9 cellular contexts compared by ENCODE assay signal in the genomic region with DNA sequence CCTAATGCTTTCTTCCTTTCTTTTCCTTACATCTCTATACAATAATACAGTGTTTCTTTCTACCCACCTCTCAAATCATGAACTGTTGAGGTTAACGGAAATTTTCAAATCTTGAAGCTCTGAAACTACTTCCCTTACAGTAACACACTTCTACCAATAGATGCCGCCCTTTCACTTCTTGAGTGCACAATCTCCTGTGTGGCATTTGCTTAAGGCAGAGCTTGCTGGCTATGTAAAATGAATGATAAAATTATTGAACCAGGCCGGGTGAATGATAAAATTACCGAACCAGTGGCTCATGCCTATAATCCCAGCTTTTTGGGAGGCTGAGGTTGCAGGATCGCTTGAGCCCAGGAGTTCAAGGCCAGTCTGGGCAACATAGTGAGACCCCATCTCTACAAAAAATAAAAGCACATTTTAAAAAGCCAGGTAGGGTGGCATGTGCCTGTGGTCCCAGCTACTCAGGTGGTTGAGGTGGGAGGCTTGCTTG. TPM values are rescaled to one million over a fixed set of nuclear protein-coding genes. Genes with fewer than 3 reads are reported as not detected.
A peak's percentile ranks its signal among the peaks of the same experiment; 100 is the strongest.
DNase-seq lines count a peak whose midpoint lies in the region; ATAC-seq and TF ChIP-seq lines count a peak whose summit lies in the region.
"Had no signal": no experiment of that assay in that cellular context is flagged by ENCODE, and none has a peak within 500 bp of the region (broad histone marks: within the 10 kb centered on the region; RNA-seq: fewer than 3 reads in every experiment).

No MANE protein-coding gene starts in this region.

- H3K36me3 ChIP-seq in HEK293 (ENCODE audit: control insufficient read depth in 2 of 2, insufficient read depth in 1 of 2, low read length in 2 of 2), result no peaks in the 10 kb centered on the region

- POLR2A ChIA-PET in HEK293 (lab: Yijun Ruan, JAX), result interaction anchor here (1.1 kb wide), 1 partner anchor 50 kb away, joined by 4 read pairs; no protein-coding TSS in a partner anchor
- POLR2A ChIA-PET in activated CD4-positive, alpha-beta memory T cell treated with anti-CD3 and anti-CD28 coated beads, Interleukin-2, amount 10 ng/mL, durations not matched to agents 7 days and 5 days (lab: Charles Lee), result interaction anchor here (0.6 to 1.3 kb wide), 8 partner anchors 9 to 137 kb away, joined by 3 to 8 read pairs (median 4); no protein-coding TSS in a partner anchor

- H3K27ac ChIP-seq in HEK293 (ENCODE audit: extremely low read depth, low read depth, low read length), result no peak overlapping the region

- no peaks in the 10 kb centered on the region for H3K9me3 ChIP-seq in HEK293 (ENCODE audit: control insufficient read depth, insufficient read depth, low read depth, low read length)

- ATAC-seq in omental fat pad (ENCODE audit: low FRiP score) (peak; percentile 78), HG03378 (IDR thresholded peaks at IDR 0.05; ENCODE audit: unreplicated experiment) (no peak)

- H3K9me3 Mint-ChIP-seq in activated CD4-positive, alpha-beta memory T cell treated with anti-CD3 and anti-CD28 coated beads, Interleukin-2, amount 10 ng/mL, durations not matched to agents 7 days and 5 days, result no peaks in the 10 kb centered on the region
- H3K9me3 Mint-ChIP-seq: dendritic cell treated with granulocyte-macrophage colony-stimulating factor and Interleukin-4, amounts not matched to agents 40 ng/mL and 50 ng/mL, for 4 days had no signal

- no peak overlapping the region for H3K4me3 ChIP-seq in HEK293 (ENCODE audit: low read depth, low read length)

- CTCF ChIA-PET in HEK293 (lab: Yijun Ruan, JAX), result interaction anchor here (0.6 to 4.7 kb wide), 40 partner anchors 9 to 745 kb away, joined by 3 to 90 read pairs (median 5); no protein-coding TSS in a partner anchor
- CTCF ChIA-PET in activated CD4-positive, alpha-beta memory T cell treated with anti-CD3 and anti-CD28 coated beads, Interleukin-2, amount 10 ng/mL, durations not matched to agents 7 days and 5 days (lab: Charles Lee), result interaction anchor here (0.6 to 5.3 kb wide), 32 partner anchors 8 to 406 kb away, joined by 3 to 75 read pairs (median 4); no protein-coding TSS in a partner anchor

- DNase-seq in DMS53 (lab: John Stamatoyannopoulos, UW), result peak; percentile 90
- DNase-seq in NCI-H69 (lab: John Stamatoyannopoulos, UW), result peak; percentile 78
- peak; percentile 43 for DNase-seq in activated CD4-positive, alpha-beta memory T cell treated with anti-CD3 and anti-CD28 coated beads, Interleukin-2, amount 10 ng/mL, durations not matched to agents 7 days and 5 days
- peak; percentile 86 for DNase-seq in fibroblast of the conjunctiva (ENCODE audit: low read depth)
- no peak for DNase-seq in omental fat pad (ENCODE audit: low spot score)
- DNase-seq in NK-92 (lab: John Stamatoyannopoulos, UW; ENCODE audit: unreplicated experiment), result no peak

- no peak overlapping the region for H3K4me3 Mint-ChIP-seq in activated CD4-positive, alpha-beta memory T cell treated with anti-CD3 and anti-CD28 coated beads, Interleukin-2, amount 10 ng/mL, durations not matched to agents 7 days and 5 days
- H3K4me3 Mint-ChIP-seq: dendritic cell treated with granulocyte-macrophage colony-stimulating factor and Interleukin-4, amounts not matched to agents 40 ng/mL and 50 ng/mL, for 4 days had no signal

- H3K27ac Mint-ChIP-seq in activated CD4-positive, alpha-beta memory T cell treated with anti-CD3 and anti-CD28 coated beads, Interleukin-2, amount 10 ng/mL, durations not matched to agents 7 days and 5 days, result peak overlapping the region; percentile 55
- H3K27ac Mint-ChIP-seq: dendritic cell treated with granulocyte-macrophage colony-stimulating factor and Interleukin-4, amounts not matched to agents 40 ng/mL and 50 ng/mL, for 4 days had no signal

- peak; percentile 61 for TF ChIP-seq CTCF in HEK293 (tag by site-specific recombination; IDR thresholded peaks at IDR 0.05)
- TF ChIP-seq CTCF in omental fat pad (IDR thresholded peaks at IDR 0.05), result no peak

- H3K4me1 ChIP-seq in HEK293 (ENCODE audit: control insufficient read depth, insufficient read depth, low read length), result peaks cover 6% of the 10 kb centered on the region; the same call in 1 of the 2 replicates

- H3K4me1 Mint-ChIP-seq in activated CD4-positive, alpha-beta memory T cell treated with anti-CD3 and anti-CD28 coated beads, Interleukin-2, amount 10 ng/mL, durations not matched to agents 7 days and 5 days, result peaks cover 54% of the 10 kb centered on the region

- peaks cover 61% of the 10 kb centered on the region for H3K36me3 Mint-ChIP-seq in activated CD4-positive, alpha-beta memory T cell treated with anti-CD3 and anti-CD28 coated beads, Interleukin-2, amount 10 ng/mL, durations not matched to agents 7 days and 5 days (ENCODE audit: low read depth)

- H3K27me3 Mint-ChIP-seq in activated CD4-positive, alpha-beta memory T cell treated with anti-CD3 and anti-CD28 coated beads, Interleukin-2, amount 10 ng/mL, durations not matched to agents 7 days and 5 days, result no peaks in the 10 kb centered on the region
- H3K27me3 Mint-ChIP-seq: dendritic cell treated with granulocyte-macrophage colony-stimulating factor and Interleukin-4, amounts not matched to agents 40 ng/mL and 50 ng/mL, for 4 days had no signal

TF ChIP-seq in HEK293, 187 proteins besides CTCF, POLR2A, EP300 and RAD21:
- TF ChIP-seq KLF10 (tag by site-specific recombination; IDR thresholded peaks at IDR 0.05) (no peak), ZNF654 (tag by site-specific recombination; IDR thresholded peaks at IDR 0.05; ENCODE audit: low read depth) (peak; percentile 94), ZNF335 (tag by site-specific recombination; conservative IDR thresholded peaks at IDR 0.05) (no peak), ZNF530 (tag by site-specific recombination; IDR thresholded peaks at IDR 0.05; ENCODE audit: low read depth) (no peak), ZNF660 (tag by site-specific recombination; IDR thresholded peaks at IDR 0.05) (peak; percentile 63; the same call in 1 of the 2 replicates), ZFHX2 (tag by site-specific recombination; conservative IDR thresholded peaks at IDR 0.05) (no peak), ZNF585B (tag by site-specific recombination; IDR thresholded peaks at IDR 0.05) (no peak)
- TF ChIP-seq, protein P1, sequence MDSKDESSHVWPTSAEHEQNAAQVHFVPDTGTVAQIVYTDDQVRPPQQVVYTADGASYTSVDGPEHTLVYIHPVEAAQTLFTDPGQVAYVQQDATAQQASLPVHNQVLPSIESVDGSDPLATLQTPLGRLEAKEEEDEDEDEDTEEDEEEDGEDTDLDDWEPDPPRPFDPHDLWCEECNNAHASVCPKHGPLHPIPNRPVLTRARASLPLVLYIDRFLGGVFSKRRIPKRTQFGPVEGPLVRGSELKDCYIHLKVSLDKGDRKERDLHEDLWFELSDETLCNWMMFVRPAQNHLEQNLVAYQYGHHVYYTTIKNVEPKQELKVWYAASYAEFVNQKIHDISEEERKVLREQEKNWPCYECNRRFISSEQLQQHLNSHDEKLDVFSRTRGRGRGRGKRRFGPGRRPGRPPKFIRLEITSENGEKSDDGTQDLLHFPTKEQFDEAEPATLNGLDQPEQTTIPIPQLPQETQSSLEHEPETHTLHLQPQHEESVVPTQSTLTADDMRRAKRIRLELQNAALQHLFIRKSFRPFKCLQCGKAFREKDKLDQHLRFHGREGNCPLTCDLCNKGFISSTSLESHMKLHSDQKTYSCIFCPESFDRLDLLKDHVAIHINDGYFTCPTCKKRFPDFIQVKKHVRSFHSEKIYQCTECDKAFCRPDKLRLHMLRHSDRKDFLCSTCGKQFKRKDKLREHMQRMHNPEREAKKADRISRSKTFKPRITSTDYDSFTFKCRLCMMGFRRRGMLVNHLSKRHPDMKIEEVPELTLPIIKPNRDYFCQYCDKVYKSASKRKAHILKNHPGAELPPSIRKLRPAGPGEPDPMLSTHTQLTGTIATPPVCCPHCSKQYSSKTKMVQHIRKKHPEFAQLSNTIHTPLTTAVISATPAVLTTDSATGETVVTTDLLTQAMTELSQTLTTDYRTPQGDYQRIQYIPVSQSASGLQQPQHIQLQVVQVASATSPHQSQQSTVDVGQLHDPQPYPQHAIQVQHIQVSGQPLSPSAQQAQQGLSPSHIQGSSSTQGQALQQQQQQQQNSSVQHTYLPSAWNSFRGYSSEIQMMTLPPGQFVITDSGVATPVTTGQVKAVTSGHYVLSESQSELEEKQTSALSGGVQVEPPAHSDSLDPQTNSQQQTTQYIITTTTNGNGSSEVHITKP (tag by site-specific recombination; IDR thresholded peaks at IDR 0.05), result no peak
TF ChIP-seq in HEK293: peak in this region for 2.

RNA-seq across cellular contexts. Expression of a gene that starts 56.8 kb away (rescaled TPM):
- under 1 TPM; 0.13 TPM for total RNA-seq in activated CD4-positive, alpha-beta memory T cell treated with anti-CD3 and anti-CD28 coated beads, Interleukin-2, amount 10 ng/mL, durations not matched to agents 7 days and 5 days
- total RNA-seq in omental fat pad, result under 1 TPM in 3 of 4 donors, not detected in 1; 0.47 to 0.60 (median 0.56) TPM

Comparison
In these comparisons a context has a peak if more than half of its experiments do, and no peak if none do; other contexts are left out.
1. DNase-seq: peak in DMS53 (single experiment), NCI-H69 (single experiment), activated CD4-positive, alpha-beta memory T cell treated with anti-CD3 and anti-CD28 coated beads, Interleukin-2, amount 10 ng/mL, durations not matched to agents 7 days and 5 days (single experiment) and fibroblast of the conjunctiva (single experiment); none in omental fat pad (single experiment) and NK-92 (single experiment).